20 cellular contexts compared by ENCODE assay signal in the genomic region with DNA sequence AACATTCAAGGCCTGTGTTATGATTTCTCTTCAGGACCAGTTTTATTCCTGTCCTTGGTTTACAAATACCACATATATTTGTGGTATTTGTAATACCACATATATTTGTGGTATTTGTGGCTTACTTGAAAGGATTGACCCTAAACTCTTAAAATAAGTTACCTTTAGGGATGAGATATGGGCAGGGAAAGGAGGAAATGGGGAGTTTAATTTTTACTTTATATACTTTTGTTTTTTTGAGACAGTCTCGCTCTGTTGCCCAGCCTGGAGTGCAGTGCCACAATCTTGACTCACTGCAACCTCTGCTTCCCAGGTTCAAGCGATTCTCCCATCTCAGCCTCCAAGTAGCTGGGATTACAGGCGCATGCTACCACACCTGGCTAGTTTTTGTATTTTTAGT.
"Had no signal": no experiment of that assay in that cellular context is flagged by ENCODE, and none has a peak within 500 bp of the region (broad histone marks: within the 10 kb centered on the region; RNA-seq: fewer than 3 reads in every experiment).

No MANE protein-coding gene starts in this region.

- DNase-seq: activated CD4-positive, alpha-beta T cell treated with anti-CD3 and anti-CD28 coated beads for 1 hour; activated gamma-delta T cell treated with Interleukin-2 at 50 U/mL for 16 hours; activated naive CD8-positive, alpha-beta T cell treated with anti-CD3 and anti-CD28 coated beads, Interleukin-2, amount 10 ng/mL, durations not matched to agents 7 days and 5 days; activated T-cell treated with anti-CD3 and anti-CD28 coated beads for 4 hours; aorta; cerebellar nuclear complex; effector CD4-positive, alpha-beta T cell; immature natural killer cell; natural killer cell; posterior cingulate gyrus; stimulated activated CD4-positive, alpha-beta T cell treated with anti-CD3 and anti-CD28 coated beads, Interleukin-12 subunit alpha, Interleukin-12 subunit beta, amount 100 ng/mL, for 4 hours; stimulated activated CD4-positive, alpha-beta T cell treated with anti-CD3 and anti-CD28 coated beads, Interleukin-1b, Interleukin-23, amount 100 ng/mL, for 48 hours; stimulated activated CD8-positive, alpha-beta memory T cell treated with anti-CD3 and anti-CD28 coated beads, Interleukin-4, amount 100 ng/mL, for 48 hours; stimulated activated naive CD4-positive, alpha-beta T cell; T-helper 2 cell; thyroid gland had no signal

- H3K36me3 Mint-ChIP-seq: natural killer cell had no signal

- H3K27me3 ChIP-seq: breast epithelium, thyroid gland had no signal

- H3K27ac ChIP-seq: breast epithelium, thyroid gland, VCaP had no signal

- H3K4me3 Mint-ChIP-seq: activated naive CD8-positive, alpha-beta T cell treated with anti-CD3 and anti-CD28 coated beads, Interleukin-2, amount 10 ng/mL, durations not matched to agents 7 days and 5 days; memory B cell had no signal

- H3K36me3 ChIP-seq: breast epithelium, thyroid gland had no signal

- H3K27ac Mint-ChIP-seq: activated naive CD8-positive, alpha-beta T cell treated with anti-CD3 and anti-CD28 coated beads, Interleukin-2, amount 10 ng/mL, durations not matched to agents 7 days and 5 days; activated T-helper 1 cell treated with anti-CD3 and anti-CD28 coated beads, Interleukin-12 subunit alpha, Interleukin-12 subunit beta, Interleukin-2, Interleukin-4 antibody, amounts not matched to agents 30 ng/mL and 10 ng/mL and 1 ng/mL, durations not matched to agents 14 hours and 24 hours and 36 hours; memory B cell had no signal

- H3K9me3 ChIP-seq: breast epithelium, thyroid gland had no signal

- H3K27me3 Mint-ChIP-seq: activated naive CD8-positive, alpha-beta T cell treated with anti-CD3 and anti-CD28 coated beads, Interleukin-2, amount 10 ng/mL, durations not matched to agents 7 days and 5 days; memory B cell had no signal

- H3K9me3 Mint-ChIP-seq: immature natural killer cell, natural killer cell had no signal

- H3K4me3 ChIP-seq: breast epithelium, thyroid gland had no signal

- ATAC-seq: natural killer cell had no signal
